In the genomic region with DNA sequence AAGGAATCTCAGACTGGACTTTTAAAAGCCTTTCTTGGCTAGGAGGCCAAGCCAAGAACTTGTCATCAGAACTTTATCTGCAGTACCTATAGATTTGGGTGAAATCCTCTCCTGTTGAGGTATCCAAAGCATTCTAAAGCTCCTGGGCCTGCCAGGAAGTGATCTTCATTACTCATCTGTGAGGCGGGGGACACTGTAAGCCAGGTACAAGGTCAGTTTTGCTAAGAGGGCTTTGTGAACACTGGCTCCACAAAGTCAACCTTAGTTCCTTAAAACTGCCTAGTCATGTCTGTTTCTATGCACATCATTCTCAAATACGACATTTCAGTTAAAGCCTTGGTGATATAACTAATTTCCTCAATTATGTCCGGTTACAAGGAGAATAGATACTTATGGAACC, we compare ENCODE assay signal across 1 cellular context.
A peak's percentile ranks its signal among the peaks of the same experiment; 100 is the strongest.
TF ChIP-seq lines count a peak whose summit lies in the region.

No MANE protein-coding gene starts in this region.

TF ChIP-seq in IMR-90, 13 proteins besides CTCF, POLR2A, EP300 and RAD21:
- no peak for TF ChIP-seq FOS (IDR thresholded peaks at IDR 0.05; ENCODE audit: low read depth, low read length)
- no peak for TF ChIP-seq BHLHE40 (IDR thresholded peaks at IDR 0.05; ENCODE audit: low read depth, low read length)
- 0 out of 2 replicates have a peak, but pooled peaks have one; percentile 25 for TF ChIP-seq NFE2L2 (IDR thresholded peaks at IDR 0.05; ENCODE audit: low read depth, low read length)
- TF ChIP-seq USF2 (IDR thresholded peaks at IDR 0.05; ENCODE audit: low read depth, low read length): no peak
